8 cellular contexts compared by ENCODE assay signal in the genomic region with DNA sequence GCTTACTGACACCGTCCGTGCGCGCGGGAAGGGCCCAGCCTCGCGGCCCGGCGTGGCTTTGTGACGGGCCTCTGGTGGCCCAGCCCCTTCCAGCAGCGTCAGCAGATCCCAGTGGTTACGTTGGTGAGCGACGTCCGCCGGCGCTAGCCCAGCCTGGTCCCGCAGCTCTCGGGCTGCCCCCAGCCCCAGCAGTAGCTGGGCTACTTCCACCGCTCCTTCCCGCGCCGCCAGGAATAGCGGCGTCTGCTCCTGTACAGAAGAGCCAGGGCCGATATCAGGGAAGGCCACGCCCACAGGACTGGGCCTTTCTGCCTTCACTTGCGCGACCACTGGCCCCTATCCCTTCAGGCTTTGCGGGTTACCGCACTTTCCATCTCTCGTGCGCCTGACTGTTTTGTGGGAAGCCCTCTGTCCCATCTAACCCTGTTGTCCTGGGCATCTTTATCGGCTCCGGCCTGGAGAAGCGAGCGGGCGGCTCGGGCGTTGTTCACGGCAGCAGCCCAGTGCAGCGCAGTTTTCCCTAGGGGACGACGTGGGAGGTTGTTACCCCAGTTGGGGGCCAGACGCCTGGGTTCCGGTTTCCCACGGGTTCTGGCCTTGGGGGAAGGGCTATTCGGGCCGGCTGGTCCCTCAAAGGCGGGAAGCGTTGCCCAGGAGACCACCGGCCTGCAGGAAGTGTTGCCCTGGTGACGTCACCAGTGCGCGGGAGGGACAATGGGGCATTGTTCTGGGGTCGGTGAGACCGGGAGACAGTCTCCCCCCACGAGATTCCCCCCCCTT. TPM values are rescaled to one million over a fixed set of nuclear protein-coding genes. Genes with fewer than 3 reads are reported as not detected.
A peak's percentile ranks its signal among the peaks of the same experiment; 100 is the strongest.
DNase-seq lines count a peak whose midpoint lies in the region; ATAC-seq and TF ChIP-seq lines count a peak whose summit lies in the region.

No MANE protein-coding gene starts in this region.

- H3K4me3 ChIP-seq in left lung, result peak overlapping the region; percentile 66 to 82

- no peaks in the 10 kb centered on the region for H3K9me3 ChIP-seq in left lung

- intact Hi-C loops in left lung (cut with DNase I), result no loop called here

- peaks cover 26 to 61% of the 10 kb centered on the region in 2 donors for H3K4me1 ChIP-seq in left lung

- peak in 1 of 2 donors; percentile 1 for TF ChIP-seq CTCF in left lung (IDR thresholded peaks at IDR 0.05)

- peaks cover 0 to 5% of the 10 kb centered on the region in 2 donors for H3K27me3 ChIP-seq in left lung

- no peaks in the 10 kb centered on the region for H3K36me3 ChIP-seq in left lung

- H3K27ac ChIP-seq in left lung, result peak overlapping the region; percentile 100

- peak; percentile 63 for DNase-seq in AG08395 (ENCODE audit: low spot score)
- peak; percentile 91 for DNase-seq in NCI-H2196 (lab: John Stamatoyannopoulos, UW; ENCODE audit: unreplicated experiment)
- peak in 3 of 4 experiments; percentile 30 to 40 (median 32) for DNase-seq in activated CD4-positive, CD25-positive, alpha-beta regulatory T cell (lab: John Stamatoyannopoulos, UW)
- DNase-seq in dermis microvascular lymphatic vessel endothelial cell (ENCODE audit: low read depth in 2 of 2), result peak; percentile 99 to 100
- peak; percentile 91 to 92 for DNase-seq in left lung
- peak; percentile 62 for DNase-seq in stimulated activated CD4-positive, alpha-beta T cell treated with anti-CD3 and anti-CD28 coated beads, Interleukin-4, amount 100 ng/mL, for 1 hour

- ATAC-seq in GM18858 (IDR thresholded peaks at IDR 0.05; ENCODE audit: unreplicated experiment), result peak; percentile 71
- peak; percentile 61 for ATAC-seq in HG03060 (IDR thresholded peaks at IDR 0.05; ENCODE audit: low read depth, unreplicated experiment)
- peak; percentile 38 for ATAC-seq in left lung

RNA-seq across cellular contexts. Expression of gene GPSM3, which starts 3.6 kb away (rescaled TPM):
- 6.9 and 9.0 TPM in 2 replicates for total RNA-seq in dermis microvascular lymphatic vessel endothelial cell
- 10 to 100 TPM; 24.4 to 81.7 TPM for total RNA-seq in left lung

RNA-seq across cellular contexts. Expression of gene PBX2, which starts 6.1 kb away (rescaled TPM):
- total RNA-seq in dermis microvascular lymphatic vessel endothelial cell (37.2 and 46.8 TPM in 2 replicates), left lung (10 to 100 TPM; 91.0 to 99.1 TPM)

RNA-seq across cellular contexts. Expression of gene AGER, which starts 12.0 kb away (rescaled TPM):
- total RNA-seq in dermis microvascular lymphatic vessel endothelial cell (0.38 and 0.39 TPM in 2 replicates), left lung (100 to 1,000 TPM; 221 to 616 TPM)

RNA-seq across cellular contexts. Expression of gene RNF5, which starts 17.9 kb away (rescaled TPM):
- total RNA-seq in dermis microvascular lymphatic vessel endothelial cell, result 44.4 and 53.6 TPM in 2 replicates
- total RNA-seq in left lung, result 10 to 100 TPM; 43.9 to 65.7 TPM

RNA-seq across cellular contexts. Expression of gene AGPAT1, which starts 20.2 kb away (rescaled TPM):
- total RNA-seq in dermis microvascular lymphatic vessel endothelial cell (5.6 and 13.4 TPM in 2 replicates), left lung (10 to 100 TPM; 55.5 to 61.2 TPM)

Comparison
In these comparisons a context has a peak if more than half of its experiments do, and no peak if none do; other contexts are left out.
1. Peak in every context shown above with its lines: DNase-seq, ATAC-seq, H3K4me3 ChIP-seq and H3K27ac ChIP-seq.
2. DNase-seq: peak in every context shown above with its lines; median percentile 100 in dermis microvascular lymphatic vessel endothelial cell; 92 in left lung; 91 in NCI-H2196; 63 in AG08395; 62 in stimulated activated CD4-positive, alpha-beta T cell treated with anti-CD3 and anti-CD28 coated beads, Interleukin-4, amount 100 ng/mL, for 1 hour; 32 in activated CD4-positive, CD25-positive, alpha-beta regulatory T cell.
3. RNA of gene AGER, which starts 12.0 kb away (total RNA-seq): 221 to 616 TPM in left lung; 0.38 to 0.39 TPM in dermis microvascular lymphatic vessel endothelial cell; every median in the first group is over 100 times any median in the second.